Comparison of ENCODE assay signal across 1 cellular context in genomic region chr11:102192349-102193066, GRCh38.
TF ChIP-seq lines count a peak whose summit lies in the region.

No MANE protein-coding gene starts in this region.

TF ChIP-seq in HepG2, 621 proteins besides CTCF, POLR2A, EP300 and RAD21 (continued from another document and continues in another):
- TF ChIP-seq, protein P1, sequence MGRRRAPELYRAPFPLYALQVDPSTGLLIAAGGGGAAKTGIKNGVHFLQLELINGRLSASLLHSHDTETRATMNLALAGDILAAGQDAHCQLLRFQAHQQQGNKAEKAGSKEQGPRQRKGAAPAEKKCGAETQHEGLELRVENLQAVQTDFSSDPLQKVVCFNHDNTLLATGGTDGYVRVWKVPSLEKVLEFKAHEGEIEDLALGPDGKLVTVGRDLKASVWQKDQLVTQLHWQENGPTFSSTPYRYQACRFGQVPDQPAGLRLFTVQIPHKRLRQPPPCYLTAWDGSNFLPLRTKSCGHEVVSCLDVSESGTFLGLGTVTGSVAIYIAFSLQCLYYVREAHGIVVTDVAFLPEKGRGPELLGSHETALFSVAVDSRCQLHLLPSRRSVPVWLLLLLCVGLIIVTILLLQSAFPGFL (CRISPR knock-in tag; IDR thresholded peaks at IDR 0.05), result no peak
- 0 out of 2 replicates have a peak, but pooled peaks have one; percentile 30 for TF ChIP-seq BRD4 (CRISPR knock-in tag; IDR thresholded peaks at IDR 0.05)
- TF ChIP-seq ZNF598 (CRISPR knock-in tag; IDR thresholded peaks at IDR 0.05; ENCODE audit: borderline replicate concordance), result no peak
- TF ChIP-seq ZNF703 (CRISPR knock-in tag; IDR thresholded peaks at IDR 0.05; ENCODE audit: borderline replicate concordance), result no peak
- TF ChIP-seq TAF1 (CRISPR knock-in tag; IDR thresholded peaks at IDR 0.05), result no peak
- no peak for TF ChIP-seq MYC (CRISPR knock-in tag; IDR thresholded peaks at IDR 0.05; ENCODE audit: borderline replicate concordance)
- TF ChIP-seq NCOA5 (CRISPR knock-in tag; IDR thresholded peaks at IDR 0.05), result no peak
- no peak for TF ChIP-seq AGO2 (optimal IDR thresholded peaks at IDR 0.05; ENCODE audit: low read depth, low read length)
- TF ChIP-seq KLF12 (CRISPR knock-in tag; IDR thresholded peaks at IDR 0.05; ENCODE audit: borderline replicate concordance), result no peak
- no peak for TF ChIP-seq ZNF549 (CRISPR knock-in tag; IDR thresholded peaks at IDR 0.05)
- no peak for TF ChIP-seq ZNF607 (CRISPR knock-in tag; IDR thresholded peaks at IDR 0.05; ENCODE audit: borderline replicate concordance)
- no peak for TF ChIP-seq ZBTB44 (CRISPR knock-in tag; IDR thresholded peaks at IDR 0.05)
- TF ChIP-seq ZNF792 (CRISPR knock-in tag; IDR thresholded peaks at IDR 0.05), result peak; percentile 65; the same call in 1 of the 2 replicates
- no peak for TF ChIP-seq STAG1 (CRISPR knock-in tag; IDR thresholded peaks at IDR 0.05)
- TF ChIP-seq CAMTA2 (CRISPR knock-in tag; IDR thresholded peaks at IDR 0.05; ENCODE audit: borderline replicate concordance), result no peak
- TF ChIP-seq ZFP36L1 (CRISPR knock-in tag; IDR thresholded peaks at IDR 0.05), result no peak
- TF ChIP-seq KAT8 (CRISPR knock-in tag; IDR thresholded peaks at IDR 0.05), result peak; percentile 27; the same call in 1 of the 2 replicates
- no peak for TF ChIP-seq TSC22D2 (CRISPR knock-in tag; IDR thresholded peaks at IDR 0.05; ENCODE audit: borderline replicate concordance)
- no peak for TF ChIP-seq HDAC6 (IDR thresholded peaks at IDR 0.05; ENCODE audit: low read depth, low read length)
- TF ChIP-seq NFKBIZ (CRISPR knock-in tag; IDR thresholded peaks at IDR 0.05), result peak; percentile 44; the same call in 1 of the 2 replicates
- TF ChIP-seq KIAA2018 (CRISPR knock-in tag; IDR thresholded peaks at IDR 0.05; ENCODE audit: borderline replicate concordance), result no peak
- peak; percentile 52; the same call in 1 of the 2 replicates for TF ChIP-seq SMYD3 (CRISPR knock-in tag; IDR thresholded peaks at IDR 0.05)
- no peak for TF ChIP-seq PHF5A (CRISPR knock-in tag; IDR thresholded peaks at IDR 0.05; ENCODE audit: low read depth, unreplicated experiment)
- TF ChIP-seq XRCC5 (optimal IDR thresholded peaks at IDR 0.05; ENCODE audit: low read length), result no peak
- TF ChIP-seq ZMAT3 (CRISPR knock-in tag; conservative IDR thresholded peaks at IDR 0.05), result 0 out of 2 replicates have a peak, but pooled peaks have one; percentile 12
- TF ChIP-seq ZNF441 (CRISPR knock-in tag; IDR thresholded peaks at IDR 0.05; ENCODE audit: borderline replicate concordance), result no peak
- no peak for TF ChIP-seq IKZF4 (CRISPR knock-in tag; IDR thresholded peaks at IDR 0.05; ENCODE audit: borderline replicate concordance, low read depth, not compliant biosample characterization)
- no peak for TF ChIP-seq ZNF674 (CRISPR knock-in tag; IDR thresholded peaks at IDR 0.05; ENCODE audit: low read depth)
- peak; percentile 98 for TF ChIP-seq GFI1 (CRISPR knock-in tag; IDR thresholded peaks at IDR 0.05; ENCODE audit: borderline replicate concordance)
- TF ChIP-seq ZSCAN21 (CRISPR knock-in tag; IDR thresholded peaks at IDR 0.05; ENCODE audit: borderline replicate concordance), result no peak
- TF ChIP-seq ZNF331 (CRISPR knock-in tag; IDR thresholded peaks at IDR 0.05), result peak; percentile 49; the same call in 1 of the 2 replicates
- no peak for TF ChIP-seq ZNF124 (CRISPR knock-in tag; IDR thresholded peaks at IDR 0.05)
- TF ChIP-seq, protein P2, sequence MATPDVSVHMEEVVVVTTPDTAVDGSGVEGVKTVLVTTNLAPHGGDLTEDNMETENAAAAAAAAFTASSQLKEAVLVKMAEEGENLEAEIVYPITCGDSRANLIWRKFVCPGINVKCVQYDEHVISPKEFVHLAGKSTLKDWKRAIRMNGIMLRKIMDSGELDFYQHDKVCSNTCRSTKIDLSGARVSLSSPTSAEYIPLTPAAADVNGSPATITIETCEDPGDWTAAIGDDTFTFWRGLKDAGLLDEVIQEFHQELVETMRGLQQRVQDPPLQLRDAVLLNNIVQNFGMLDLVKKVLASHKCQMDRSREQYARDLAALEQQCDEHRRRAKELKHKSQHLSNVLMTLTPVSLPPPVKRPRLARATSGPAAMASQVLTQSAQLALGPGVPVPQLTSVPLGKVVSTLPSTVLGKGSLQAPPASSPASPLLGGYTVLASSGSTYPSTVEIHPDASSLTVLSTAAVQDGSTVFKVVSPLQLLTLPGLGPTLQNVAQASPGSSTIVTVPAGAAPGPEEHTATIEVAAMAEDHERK (CRISPR knock-in tag; IDR thresholded peaks at IDR 0.05; ENCODE audit: low read depth), result no peak
- no peak for TF ChIP-seq SRF (IDR thresholded peaks at IDR 0.05; ENCODE audit: low read depth, low read length)
- TF ChIP-seq LCORL (IDR thresholded peaks at IDR 0.05), result no peak
- peak; percentile 62; the same call in 1 of the 2 replicates for TF ChIP-seq LCORL (CRISPR knock-in tag; IDR thresholded peaks at IDR 0.05)
- no peak for TF ChIP-seq RNF2 (conservative IDR thresholded peaks at IDR 0.05; ENCODE audit: low read depth)
- no peak for TF ChIP-seq ZNF530 (CRISPR knock-in tag; IDR thresholded peaks at IDR 0.05; ENCODE audit: low read depth)
- no peak for TF ChIP-seq HIVEP1 (CRISPR knock-in tag; IDR thresholded peaks at IDR 0.05)
- TF ChIP-seq ZFP41 (CRISPR knock-in tag; IDR thresholded peaks at IDR 0.05; ENCODE audit: borderline replicate concordance), result no peak
- TF ChIP-seq, protein P3, sequence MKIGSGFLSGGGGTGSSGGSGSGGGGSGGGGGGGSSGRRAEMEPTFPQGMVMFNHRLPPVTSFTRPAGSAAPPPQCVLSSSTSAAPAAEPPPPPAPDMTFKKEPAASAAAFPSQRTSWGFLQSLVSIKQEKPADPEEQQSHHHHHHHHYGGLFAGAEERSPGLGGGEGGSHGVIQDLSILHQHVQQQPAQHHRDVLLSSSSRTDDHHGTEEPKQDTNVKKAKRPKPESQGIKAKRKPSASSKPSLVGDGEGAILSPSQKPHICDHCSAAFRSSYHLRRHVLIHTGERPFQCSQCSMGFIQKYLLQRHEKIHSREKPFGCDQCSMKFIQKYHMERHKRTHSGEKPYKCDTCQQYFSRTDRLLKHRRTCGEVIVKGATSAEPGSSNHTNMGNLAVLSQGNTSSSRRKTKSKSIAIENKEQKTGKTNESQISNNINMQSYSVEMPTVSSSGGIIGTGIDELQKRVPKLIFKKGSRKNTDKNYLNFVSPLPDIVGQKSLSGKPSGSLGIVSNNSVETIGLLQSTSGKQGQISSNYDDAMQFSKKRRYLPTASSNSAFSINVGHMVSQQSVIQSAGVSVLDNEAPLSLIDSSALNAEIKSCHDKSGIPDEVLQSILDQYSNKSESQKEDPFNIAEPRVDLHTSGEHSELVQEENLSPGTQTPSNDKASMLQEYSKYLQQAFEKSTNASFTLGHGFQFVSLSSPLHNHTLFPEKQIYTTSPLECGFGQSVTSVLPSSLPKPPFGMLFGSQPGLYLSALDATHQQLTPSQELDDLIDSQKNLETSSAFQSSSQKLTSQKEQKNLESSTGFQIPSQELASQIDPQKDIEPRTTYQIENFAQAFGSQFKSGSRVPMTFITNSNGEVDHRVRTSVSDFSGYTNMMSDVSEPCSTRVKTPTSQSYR (CRISPR knock-in tag; IDR thresholded peaks at IDR 0.05; ENCODE audit: borderline replicate concordance), result peak; percentile 85; the same call in 1 of the 2 replicates
- TF ChIP-seq ZNF775 (CRISPR knock-in tag; IDR thresholded peaks at IDR 0.05; ENCODE audit: borderline replicate concordance), result no peak
- no peak for TF ChIP-seq GLI4 (CRISPR knock-in tag; IDR thresholded peaks at IDR 0.05; ENCODE audit: borderline replicate concordance)
- peak; percentile 98 for TF ChIP-seq NCOR1 (IDR thresholded peaks at IDR 0.05; ENCODE audit: borderline replicate concordance, low read length)
- no peak for TF ChIP-seq GABPA (IDR thresholded peaks at IDR 0.05; ENCODE audit: low read depth, low read length)
- no peak for TF ChIP-seq GABPA (CRISPR knock-in tag; IDR thresholded peaks at IDR 0.05; ENCODE audit: low read depth)
- TF ChIP-seq NR1H2 (CRISPR knock-in tag; IDR thresholded peaks at IDR 0.05; ENCODE audit: borderline replicate concordance, low read depth), result no peak
- no peak for TF ChIP-seq RBM39 (IDR thresholded peaks at IDR 0.05; ENCODE audit: low read depth, low read length, poor library complexity, severe bottlenecking)
- TF ChIP-seq ZFYVE20 (CRISPR knock-in tag; IDR thresholded peaks at IDR 0.05; ENCODE audit: borderline replicate concordance, low read depth), result no peak
- TF ChIP-seq RXRB (CRISPR knock-in tag; IDR thresholded peaks at IDR 0.05; ENCODE audit: borderline replicate concordance), result peak; percentile 78
- no peak for TF ChIP-seq MTA3 (CRISPR knock-in tag; IDR thresholded peaks at IDR 0.05)
- TF ChIP-seq ZNF335 (CRISPR knock-in tag; IDR thresholded peaks at IDR 0.05), result 0 out of 2 replicates have a peak, but pooled peaks have one; percentile 29
- TF ChIP-seq, protein P4, sequence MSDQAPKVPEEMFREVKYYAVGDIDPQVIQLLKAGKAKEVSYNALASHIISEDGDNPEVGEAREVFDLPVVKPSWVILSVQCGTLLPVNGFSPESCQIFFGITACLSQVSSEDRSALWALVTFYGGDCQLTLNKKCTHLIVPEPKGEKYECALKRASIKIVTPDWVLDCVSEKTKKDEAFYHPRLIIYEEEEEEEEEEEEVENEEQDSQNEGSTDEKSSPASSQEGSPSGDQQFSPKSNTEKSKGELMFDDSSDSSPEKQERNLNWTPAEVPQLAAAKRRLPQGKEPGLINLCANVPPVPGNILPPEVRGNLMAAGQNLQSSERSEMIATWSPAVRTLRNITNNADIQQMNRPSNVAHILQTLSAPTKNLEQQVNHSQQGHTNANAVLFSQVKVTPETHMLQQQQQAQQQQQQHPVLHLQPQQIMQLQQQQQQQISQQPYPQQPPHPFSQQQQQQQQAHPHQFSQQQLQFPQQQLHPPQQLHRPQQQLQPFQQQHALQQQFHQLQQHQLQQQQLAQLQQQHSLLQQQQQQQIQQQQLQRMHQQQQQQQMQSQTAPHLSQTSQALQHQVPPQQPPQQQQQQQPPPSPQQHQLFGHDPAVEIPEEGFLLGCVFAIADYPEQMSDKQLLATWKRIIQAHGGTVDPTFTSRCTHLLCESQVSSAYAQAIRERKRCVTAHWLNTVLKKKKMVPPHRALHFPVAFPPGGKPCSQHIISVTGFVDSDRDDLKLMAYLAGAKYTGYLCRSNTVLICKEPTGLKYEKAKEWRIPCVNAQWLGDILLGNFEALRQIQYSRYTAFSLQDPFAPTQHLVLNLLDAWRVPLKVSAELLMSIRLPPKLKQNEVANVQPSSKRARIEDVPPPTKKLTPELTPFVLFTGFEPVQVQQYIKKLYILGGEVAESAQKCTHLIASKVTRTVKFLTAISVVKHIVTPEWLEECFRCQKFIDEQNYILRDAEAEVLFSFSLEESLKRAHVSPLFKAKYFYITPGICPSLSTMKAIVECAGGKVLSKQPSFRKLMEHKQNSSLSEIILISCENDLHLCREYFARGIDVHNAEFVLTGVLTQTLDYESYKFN (CRISPR knock-in tag; conservative IDR thresholded peaks at IDR 0.05), result peak; percentile 95
